ENCODE assay signal across 14 cellular contexts in the genomic region with DNA sequence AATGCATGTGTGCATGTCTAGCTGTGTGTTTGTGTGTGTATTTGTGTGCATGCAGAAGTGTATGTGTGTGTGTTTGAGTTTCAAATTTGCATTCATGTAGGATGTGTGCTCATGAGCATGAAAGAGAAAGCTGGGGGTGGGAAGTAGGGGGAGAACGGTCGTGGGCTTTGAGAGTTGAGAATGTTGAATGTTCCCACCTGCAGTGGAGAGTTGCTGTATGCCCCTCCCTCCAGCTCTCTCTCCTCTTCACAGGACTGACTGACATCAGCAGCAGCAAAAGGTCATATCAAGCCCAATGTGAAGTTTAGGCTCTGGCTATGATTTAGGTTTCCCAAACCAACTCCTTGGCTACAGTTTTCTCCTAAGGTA.
DNase-seq lines count a peak whose midpoint lies in the region; ATAC-seq, FAIRE-seq and TF ChIP-seq lines count a peak whose summit lies in the region.
"Had no signal": no experiment of that assay in that cellular context is flagged by ENCODE, and none has a peak within 500 bp of the region (broad histone marks: within the 10 kb centered on the region; RNA-seq: fewer than 3 reads in every experiment).

No MANE protein-coding gene starts in this region.

- intact Hi-C loops in endothelial cell of umbilical vein (cut with micrococcal nuclease) (loop anchor here (1.0 to 2.0 kb wide), 6 partner anchors 24 to 122 kb away; a partner anchor contains a TSS), Calu3 (cut with micrococcal nuclease; ENCODE audit: unreplicated experiment) (no loop called here)

- H3K9me3 Mint-ChIP-seq in neural progenitor cell (no peaks in the 10 kb centered on the region), Calu3 (ENCODE audit: low read depth, unreplicated experiment) (no peaks in the 10 kb centered on the region)
- H3K9me3 Mint-ChIP-seq: activated T-cell treated with anti-CD3 and anti-CD28 coated beads, Interleukin-2, amount 50 U/mL, for 24 hours; CD4-positive, alpha-beta T cell had no signal

- H3K9me1 ChIP-seq in endothelial cell of umbilical vein (replicated peaks; ENCODE audit: control insufficient read depth, extremely low read depth, insufficient read depth, low read length): no peaks in the 10 kb centered on the region

- no peak for ATAC-seq in HG02588 (IDR thresholded peaks at IDR 0.05; ENCODE audit: unreplicated experiment)

- BruUV-seq in endothelial cell of umbilical vein (replicated peaks; lab: Mats Ljungman, UMichigan) (TSS peak; percentile 44), Calu3 (replicated peaks; lab: Mats Ljungman, UMichigan) (no TSS peak)

- H2AFZ ChIP-seq in endothelial cell of umbilical vein (ENCODE audit: low read depth, low read length) (no peak overlapping the region), neural progenitor cell (replicated peaks) (no peak overlapping the region)

- no peaks in the 10 kb centered on the region for H3K9me3 ChIP-seq in endothelial cell of umbilical vein (replicated peaks; ENCODE audit: control insufficient read depth, insufficient read depth, low read length)
- H3K9me3 ChIP-seq in neural progenitor cell (ENCODE audit: low read depth): no peaks in the 10 kb centered on the region

- H3K27ac ChIP-seq in endothelial cell of umbilical vein (ENCODE audit: insufficient read depth, low read depth, low read length) (peak overlapping the region; percentile 69), neural progenitor cell (no peak overlapping the region)
- H3K27ac ChIP-seq: VCaP had no signal

- H3K4me1 Mint-ChIP-seq in neural progenitor cell: no peaks in the 10 kb centered on the region
- peaks cover 7% of the 10 kb centered on the region for H3K4me1 Mint-ChIP-seq in Calu3 (ENCODE audit: low read depth, unreplicated experiment)

- H3K27me3 ChIP-seq in endothelial cell of umbilical vein (ENCODE audit: control insufficient read depth in 2 of 2, insufficient read depth in 2 of 2, low read length in 2 of 2) (no peaks in the 10 kb centered on the region), neural progenitor cell (no peaks in the 10 kb centered on the region)

- CTCF ChIA-PET in endothelial cell of umbilical vein (lab: Charles Lee): interaction anchor here (0.6 to 9.5 kb wide), 8 partner anchors 10 to 120 kb away, joined by 3 to 261 read pairs (median 6); no protein-coding TSS in a partner anchor
- CTCF ChIA-PET in Calu3 (lab: Charles Lee): interaction anchor here (0.6 to 1.7 kb wide), 8 partner anchors 17 to 523 kb away, joined by 3 to 13 read pairs (median 4); no protein-coding TSS in a partner anchor

- H3K79me2 ChIP-seq in endothelial cell of umbilical vein (ENCODE audit: control insufficient read depth, insufficient read depth, low read length) (no peaks in the 10 kb centered on the region), neural progenitor cell (ENCODE audit: low read depth) (no peaks in the 10 kb centered on the region)

- peaks cover 12% of the 10 kb centered on the region for H3F3A ChIP-seq in neural progenitor cell (ENCODE audit: low read depth)

- TF ChIP-seq CTCF in endothelial cell of umbilical vein (IDR thresholded peaks at IDR 0.05; ENCODE audit: extremely low read depth in 1 of 2, insufficient read depth in 1 of 2, low read depth in 1 of 2, low read length in 2 of 2): no peak
- no peak for TF ChIP-seq CTCF in neural progenitor cell (IDR thresholded peaks at IDR 0.05)
- no peak for TF ChIP-seq CTCF in Calu3 (IDR thresholded peaks at IDR 0.05; ENCODE audit: unreplicated experiment)

- peak; percentile 52 for DNase-seq in EL
- peak; percentile 37 for DNase-seq in NCI-H226
- no peak for DNase-seq in endothelial cell of umbilical vein (ENCODE audit: low read depth, low spot score)
- no peak for DNase-seq in neural progenitor cell (ENCODE audit: low spot score)
- no peak for DNase-seq in Calu3
- no peak for DNase-seq in Kasumi-1 (lab: John Stamatoyannopoulos, UW)
- DNase-seq in NCI-H1436 treated with DMSO at 0.1 percent for 48 hours (lab: John Stamatoyannopoulos, UW): no peak
- DNase-seq: activated T-cell treated with anti-CD3 and anti-CD28 coated beads, Interleukin-2, amount 50 U/mL, for 24 hours; CD4-positive, alpha-beta T cell; KG1; stimulated activated CD4-positive, alpha-beta T cell treated with anti-CD3 and anti-CD28 coated beads, Interleukin-15, amount 100 ng/mL, for 24 hours; stimulated activated CD8-positive, alpha-beta memory T cell treated with anti-CD3 and anti-CD28 coated beads, Interleukin-4, amount 100 ng/mL, for 48 hours had no signal

- dilution Hi-C loops in endothelial cell of umbilical vein (cut with MboI; ENCODE audit: extremely low pct_ligation_motif_present, low sequenced_read_pairs): no loop called here

- H3K9ac ChIP-seq in endothelial cell of umbilical vein (replicated peaks; ENCODE audit: extremely low read depth, insufficient read depth, low read length): peak overlapping the region; percentile 58
- no peak overlapping the region for H3K9ac ChIP-seq in neural progenitor cell

- peaks cover 2% of the 10 kb centered on the region for H3K27me3 Mint-ChIP-seq in neural progenitor cell (ENCODE audit: insufficient read depth, low read depth)
- no peaks in the 10 kb centered on the region for H3K27me3 Mint-ChIP-seq in Calu3 (ENCODE audit: unreplicated experiment)
- H3K27me3 Mint-ChIP-seq: activated T-cell treated with anti-CD3 and anti-CD28 coated beads, Interleukin-2, amount 50 U/mL, for 24 hours; CD4-positive, alpha-beta T cell had no signal

- H3K4me3 Mint-ChIP-seq in neural progenitor cell: no peak overlapping the region
- no peak overlapping the region for H3K4me3 Mint-ChIP-seq in Calu3 (ENCODE audit: low read depth, unreplicated experiment)
- H3K4me3 Mint-ChIP-seq: activated T-cell treated with anti-CD3 and anti-CD28 coated beads, Interleukin-2, amount 50 U/mL, for 24 hours; CD4-positive, alpha-beta T cell had no signal

- H3K27ac Mint-ChIP-seq in neural progenitor cell (no peak overlapping the region), Calu3 (ENCODE audit: unreplicated experiment) (no peak overlapping the region)
- H3K27ac Mint-ChIP-seq: activated T-cell treated with anti-CD3 and anti-CD28 coated beads, Interleukin-2, amount 50 U/mL, for 24 hours; CD4-positive, alpha-beta T cell had no signal

- peaks cover 44% of the 10 kb centered on the region for H3K4me1 ChIP-seq in endothelial cell of umbilical vein (ENCODE audit: control insufficient read depth, extremely low read depth, insufficient read depth, low read length)
- H3K4me1 ChIP-seq in neural progenitor cell: peaks cover 9% of the 10 kb centered on the region

- POLR2A ChIA-PET in endothelial cell of umbilical vein (lab: Charles Lee): interaction anchor here (0.6 to 1.3 kb wide), 8 partner anchors 17 to 120 kb away, joined by 3 to 8 read pairs (median 3); no protein-coding TSS in a partner anchor

- no peak overlapping the region for H3K4me3 ChIP-seq in endothelial cell of umbilical vein (replicated peaks in 1 of 3; ENCODE audit: insufficient read depth in 1 of 3, low read depth in 1 of 3, low read length in 3 of 3)
- no peak overlapping the region for H3K4me3 ChIP-seq in neural progenitor cell

- H3K4me2 ChIP-seq in endothelial cell of umbilical vein (ENCODE audit: insufficient read depth, low read length): peak overlapping the region; percentile 5
- H3K4me2 ChIP-seq in neural progenitor cell: peak overlapping the region; percentile 52

- H4K20me1 ChIP-seq in endothelial cell of umbilical vein (replicated peaks; ENCODE audit: control insufficient read depth, extremely low read depth, insufficient read depth, low read length) (no peaks in the 10 kb centered on the region), neural progenitor cell (ENCODE audit: low read depth) (no peaks in the 10 kb centered on the region)

- no peak for TF ChIP-seq POLR2A in endothelial cell of umbilical vein (IDR thresholded peaks at IDR 0.05; ENCODE audit: low read depth, low read length)

- FAIRE-seq in endothelial cell of umbilical vein (lab: Jason Lieb, UNC): peak; percentile 44

- H3K36me3 ChIP-seq in endothelial cell of umbilical vein (ENCODE audit: control insufficient read depth in 2 of 2, extremely low read depth in 1 of 2, insufficient read depth in 2 of 2, low read length in 2 of 2): no peaks in the 10 kb centered on the region
- H3K36me3 ChIP-seq in neural progenitor cell: no peaks in the 10 kb centered on the region

- H3K36me3 Mint-ChIP-seq in neural progenitor cell (no peaks in the 10 kb centered on the region), Calu3 (ENCODE audit: insufficient read depth, unreplicated experiment) (no peaks in the 10 kb centered on the region)

TF ChIP-seq in endothelial cell of umbilical vein, 7 proteins besides CTCF, POLR2A, EP300 and RAD21:
- no peak for TF ChIP-seq JUN (IDR thresholded peaks at IDR 0.05; ENCODE audit: borderline replicate concordance, insufficient read depth, insufficient read length, low read depth)
- TF ChIP-seq MYC (IDR thresholded peaks at IDR 0.05; ENCODE audit: low read depth, low read length): no peak
- no peak for TF ChIP-seq EZH2 (IDR thresholded peaks at IDR 0.05; ENCODE audit: borderline replicate concordance, low read depth, low read length, severe bottlenecking)
- TF ChIP-seq FOS (IDR thresholded peaks at IDR 0.05; ENCODE audit: borderline replicate concordance, insufficient read depth, low read length): no peak
- TF ChIP-seq POLR2AphosphoS5 (IDR thresholded peaks at IDR 0.05; ENCODE audit: insufficient read depth, low read depth, low read length): no peak
- TF ChIP-seq GATA2 (IDR thresholded peaks at IDR 0.05; ENCODE audit: insufficient read depth, insufficient read length, low read depth, low read length): no peak
- TF ChIP-seq, protein P1, sequence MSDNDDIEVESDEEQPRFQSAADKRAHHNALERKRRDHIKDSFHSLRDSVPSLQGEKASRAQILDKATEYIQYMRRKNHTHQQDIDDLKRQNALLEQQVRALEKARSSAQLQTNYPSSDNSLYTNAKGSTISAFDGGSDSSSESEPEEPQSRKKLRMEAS (IDR thresholded peaks at IDR 0.05; ENCODE audit: insufficient read depth, insufficient read length): no peak
TF ChIP-seq in endothelial cell of umbilical vein: peak in this region for 0.

Comparison
In these comparisons a context has a peak if more than half of its experiments do, and no peak if none do; other contexts are left out.
1. DNase-seq: peak in EL (single experiment) and NCI-H226 (single experiment); none in endothelial cell of umbilical vein (single experiment), neural progenitor cell (single experiment), Calu3 (single experiment), Kasumi-1 (0 of 2) and NCI-H1436 treated with DMSO at 0.1 percent for 48 hours (single experiment).